Comparison of ENCODE assay signal across 11 cellular contexts in the genomic region with DNA sequence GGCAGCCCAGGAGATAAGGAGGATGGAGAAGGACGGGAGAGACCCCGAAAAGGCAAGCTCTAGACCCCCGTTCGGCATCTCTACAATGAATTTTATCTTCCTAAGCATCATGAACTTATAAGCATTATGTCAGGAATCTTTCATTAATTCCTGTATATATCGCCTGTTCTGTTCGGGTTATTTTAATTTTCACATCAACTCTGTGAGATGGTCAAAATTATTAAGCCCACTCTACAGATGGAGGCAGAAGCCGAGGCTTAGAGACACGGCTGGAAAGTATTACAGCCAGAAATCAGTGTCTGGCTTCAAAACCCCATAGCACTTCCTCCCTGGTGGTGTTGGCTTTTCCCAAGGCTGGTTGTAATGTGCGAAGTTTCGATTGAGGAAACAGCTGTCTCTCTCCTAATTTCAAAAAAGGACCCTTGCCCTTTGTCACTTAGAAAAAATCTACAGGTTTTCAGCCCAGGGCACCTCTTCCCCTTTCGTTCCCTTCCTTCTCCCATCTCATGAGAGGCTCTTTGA. TPM values are rescaled to one million over a fixed set of nuclear protein-coding genes. Genes with fewer than 3 reads are reported as not detected.
DNase-seq lines count a peak whose midpoint lies in the region; ATAC-seq, FAIRE-seq and TF ChIP-seq lines count a peak whose summit lies in the region.
"Had no signal": no experiment of that assay in that cellular context is flagged by ENCODE, and none has a peak within 500 bp of the region (broad histone marks: within the 10 kb centered on the region; RNA-seq: fewer than 3 reads in every experiment).

No MANE protein-coding gene starts in this region.

- no peak for ATAC-seq in CD4-positive, CD25-positive, alpha-beta regulatory T cell (ENCODE audit: low read depth in 2 of 2)
- no peak for ATAC-seq in GM19463 (IDR thresholded peaks at IDR 0.05; ENCODE audit: unreplicated experiment)

- no peaks in the 10 kb centered on the region for H3K9me3 Mint-ChIP-seq in CD4-positive, CD25-positive, alpha-beta regulatory T cell
- peaks cover 0 to 2% (median 0%) of the 10 kb centered on the region in 3 donors for H3K9me3 Mint-ChIP-seq in IgD-negative memory B cell

- TF ChIP-seq CTCF in breast epithelium (IDR thresholded peaks at IDR 0.05) (no peak), neural cell (IDR thresholded peaks at IDR 0.05; ENCODE audit: poor library complexity, severe bottlenecking) (peak; percentile 12)

- H3K36me3 Mint-ChIP-seq in CD4-positive, CD25-positive, alpha-beta regulatory T cell: no peaks in the 10 kb centered on the region
- no peaks in the 10 kb centered on the region for H3K36me3 Mint-ChIP-seq in IgD-negative memory B cell

- H3K27me3 ChIP-seq in CD4-positive, CD25-positive, alpha-beta regulatory T cell (ENCODE audit: control insufficient read depth, insufficient read depth, low read length): peaks cover 33% of the 10 kb centered on the region
- H3K27me3 ChIP-seq in breast epithelium: peaks cover 0 to 44% of the 10 kb centered on the region in 2 donors
- H3K27me3 ChIP-seq in neural cell (ENCODE audit: insufficient read depth, low read depth, low read length): peaks cover 39% of the 10 kb centered on the region

- H3K4me3 Mint-ChIP-seq in CD4-positive, CD25-positive, alpha-beta regulatory T cell: peak overlapping the region; percentile 68 to 94 (median 90)
- H3K4me3 Mint-ChIP-seq in IgD-negative memory B cell: peak overlapping the region; percentile 89 to 94 (median 92)

- no peaks in the 10 kb centered on the region for H3F3A ChIP-seq in neural cell (ENCODE audit: insufficient read depth, low read length, poor library complexity, severe bottlenecking)

- peaks cover 76% of the 10 kb centered on the region for H3K27me3 Mint-ChIP-seq in CD4-positive, CD25-positive, alpha-beta regulatory T cell
- peaks cover 51% of the 10 kb centered on the region for H3K27me3 Mint-ChIP-seq in IgD-negative memory B cell

- no peak overlapping the region for H3K4me2 ChIP-seq in neural cell (ENCODE audit: low read length)

- no peaks in the 10 kb centered on the region for H4K20me1 ChIP-seq in neural cell (ENCODE audit: insufficient read depth)

- no peak overlapping the region for H3K9ac ChIP-seq in neural cell (ENCODE audit: low read length)

- intact Hi-C loops in breast epithelium (cut with DNase I; ENCODE audit: low total_unique reads): no loop called here

- no peak overlapping the region for H3K27ac ChIP-seq in CD4-positive, CD25-positive, alpha-beta regulatory T cell (ENCODE audit: insufficient read depth, low read length, poor library complexity, severe bottlenecking)
- H3K27ac ChIP-seq in breast epithelium: no peak overlapping the region
- H3K27ac ChIP-seq in neural cell (ENCODE audit: low read length): no peak overlapping the region

- no peak for TF ChIP-seq EP300 in neural cell (conservative IDR thresholded peaks at IDR 0.05; ENCODE audit: poor library complexity, severe bottlenecking)

- peak overlapping the region in 1 of 3 donors; percentile 25 for H3K27ac Mint-ChIP-seq in CD4-positive, CD25-positive, alpha-beta regulatory T cell
- no peak overlapping the region for H3K27ac Mint-ChIP-seq in IgD-negative memory B cell

- no peak for TF ChIP-seq POLR2A in breast epithelium (IDR thresholded peaks at IDR 0.05)

- H3K9me3 ChIP-seq in CD4-positive, CD25-positive, alpha-beta regulatory T cell (ENCODE audit: control insufficient read depth in 2 of 2, low read length in 2 of 2): no peaks in the 10 kb centered on the region
- H3K9me3 ChIP-seq in breast epithelium: no peaks in the 10 kb centered on the region
- H3K9me3 ChIP-seq in neural cell (ENCODE audit: low read length): no peaks in the 10 kb centered on the region

- H3K9me2 ChIP-seq in neural cell (ENCODE audit: insufficient read depth, low read length): no peaks in the 10 kb centered on the region

- H3K79me2 ChIP-seq in neural cell (replicated peaks; ENCODE audit: insufficient read depth, low read length): no peaks in the 10 kb centered on the region

- H2AFZ ChIP-seq in neural cell (ENCODE audit: low read depth, low read length): no peak overlapping the region

- TF ChIP-seq RAD21 in neural cell (conservative IDR thresholded peaks at IDR 0.05): no peak

- H3K4me1 ChIP-seq in CD4-positive, CD25-positive, alpha-beta regulatory T cell (ENCODE audit: control insufficient read depth, insufficient read depth, low read length, poor library complexity, severe bottlenecking): peaks cover 29% of the 10 kb centered on the region
- peaks cover 0 to 15% of the 10 kb centered on the region in 2 donors for H3K4me1 ChIP-seq in breast epithelium

- H3K4me1 Mint-ChIP-seq in CD4-positive, CD25-positive, alpha-beta regulatory T cell: peaks cover 0 to 34% (median 14%) of the 10 kb centered on the region in 4 donors
- H3K4me1 Mint-ChIP-seq in IgD-negative memory B cell: peaks cover 6 to 14% (median 7%) of the 10 kb centered on the region in 3 donors

- no peak for FAIRE-seq in urothelium cell line (lab: Jason Lieb, UNC)

- DNase-seq in CD4-positive, CD25-positive, alpha-beta regulatory T cell: no peak
- no peak for DNase-seq in breast epithelium (ENCODE audit: low spot score in 2 of 2)
- DNase-seq in stimulated activated CD4-positive, alpha-beta T cell treated with anti-CD3 and anti-CD28 coated beads, Interleukin-4, amount 100 ng/mL, for 4 hours: no peak
- DNase-seq in urothelium cell line (ENCODE audit: low spot score): no peak
- DNase-seq in HUDEP-2 (lab: John Stamatoyannopoulos, UW; ENCODE audit: unreplicated experiment in 76 of 76): no peak
- DNase-seq: GF-D8 had no signal

- H3K36me3 ChIP-seq in CD4-positive, CD25-positive, alpha-beta regulatory T cell (ENCODE audit: control insufficient read depth, insufficient read depth, low read length): no peaks in the 10 kb centered on the region
- no peaks in the 10 kb centered on the region for H3K36me3 ChIP-seq in breast epithelium
- H3K36me3 ChIP-seq in neural cell (ENCODE audit: insufficient read depth, low read length): no peaks in the 10 kb centered on the region

- no peak overlapping the region for H3K4me3 ChIP-seq in CD4-positive, CD25-positive, alpha-beta regulatory T cell (ENCODE audit: low read depth, low read length)
- H3K4me3 ChIP-seq in breast epithelium: peak overlapping the region; percentile 72 to 75 (median 74)
- H3K4me3 ChIP-seq in neural cell (ENCODE audit: low read length): peak overlapping the region; percentile 89

TF ChIP-seq in neural cell, 6 proteins besides CTCF, POLR2A, EP300 and RAD21:
- no peak for TF ChIP-seq POLR2AphosphoS5 (IDR thresholded peaks at IDR 0.05)
- peak; percentile 8 for TF ChIP-seq SMC3 (conservative IDR thresholded peaks at IDR 0.05; ENCODE audit: poor library complexity)

RNA-seq across cellular contexts. Expression of gene GRM8, which starts 1.5 kb away (rescaled TPM):
- not detected for total RNA-seq in CD4-positive, CD25-positive, alpha-beta regulatory T cell
- polyA plus RNA-seq in CD4-positive, CD25-positive, alpha-beta regulatory T cell: not detected
- polyA plus RNA-seq in IgD-negative memory B cell: not detected
- not detected for total RNA-seq in breast epithelium
- 1.5 TPM in 2 replicates for polyA plus RNA-seq in neural cell
- polyA minus RNA-seq in neural cell: 5.6 and 6.6 TPM in 2 replicates
- total RNA-seq: activated CD8-positive, alpha-beta memory T cell treated with anti-CD3 and anti-CD28 coated beads for 36 hours; HT-29 had no signal
